13 cellular contexts compared by ENCODE assay signal in genomic region chr6:30779850-30780641, GRCh38. TPM values are rescaled to one million over a fixed set of nuclear protein-coding genes. Genes with fewer than 3 reads are reported as not detected.
DNase-seq lines count a peak whose midpoint lies in the region; ATAC-seq, FAIRE-seq and TF ChIP-seq lines count a peak whose summit lies in the region.
"Had no signal": no experiment of that assay in that cellular context is flagged by ENCODE, and none has a peak within 500 bp of the region (broad histone marks: within the 10 kb centered on the region; RNA-seq: fewer than 3 reads in every experiment).

No MANE protein-coding gene starts in this region.

- no peaks in the 10 kb centered on the region for H3K9me1 ChIP-seq in K562 (ENCODE audit: control insufficient read depth, insufficient read depth, low read length)

- peak overlapping the region; percentile 90 for H3K27ac Mint-ChIP-seq in activated CD4-positive, alpha-beta T cell treated with anti-CD3 and anti-CD28 coated beads for 36 hours
- H3K27ac Mint-ChIP-seq: WTC11 had no signal

- no peaks in the 10 kb centered on the region for H3K79me2 ChIP-seq in K562 (ENCODE audit: control insufficient read depth, insufficient read depth, low read length)

- no peak for TF ChIP-seq POLR2A in K562 (conservative IDR thresholded peaks at IDR 0.05)

- H3K36me3 ChIP-seq in K562 (ENCODE audit: control insufficient read depth, insufficient read depth, low read length) (no peaks in the 10 kb centered on the region), mesodermal cell (ENCODE audit: control insufficient read depth, insufficient read depth, low read length) (no peaks in the 10 kb centered on the region)

- TF ChIP-seq EP300 in K562 (IDR thresholded peaks at IDR 0.05; ENCODE audit: low read length) = no peak

- H4K20me1 ChIP-seq in K562 (replicated peaks; ENCODE audit: control insufficient read depth, insufficient read depth, low read length) = no peaks in the 10 kb centered on the region

- no peak overlapping the region for H3K4me3 Mint-ChIP-seq in activated CD4-positive, alpha-beta T cell treated with anti-CD3 and anti-CD28 coated beads for 36 hours
- H3K4me3 Mint-ChIP-seq: WTC11 had no signal

- no peak for FAIRE-seq in K562 (lab: Jason Lieb, UNC)
- FAIRE-seq: A204.1 had no signal

- H3K9me3 Mint-ChIP-seq in activated CD4-positive, alpha-beta T cell treated with anti-CD3 and anti-CD28 coated beads for 36 hours (ENCODE audit: low read depth) = peaks cover under 1% of the 10 kb centered on the region
- H3K9me3 Mint-ChIP-seq: activated naive CD4-positive, alpha-beta T cell treated with anti-CD3 and anti-CD28 coated beads, Interleukin-2, amount 50 U/mL, for 72 hours had no signal

- H3K4me2 ChIP-seq in K562 (ENCODE audit: insufficient read depth, low read length) = no peak overlapping the region

- H3K4me1 Mint-ChIP-seq in activated CD4-positive, alpha-beta T cell treated with anti-CD3 and anti-CD28 coated beads for 36 hours = peaks cover 62% of the 10 kb centered on the region

- intact Hi-C loops in activated CD4-positive, alpha-beta T cell treated with anti-CD3 and anti-CD28 coated beads for 36 hours (cut with DNase I, micrococcal nuclease) = no loop called here
- intact Hi-C loops in K562 (cut with micrococcal nuclease) = loop anchor here (2.0 to 5.0 kb wide), 2 partner anchors 37 to 42 kb away; partner anchors contain the start of gene FLOT1

- in situ Hi-C loops in K562 (cut with MboI) = no loop called here

- no TSS peak for BruUV-seq in K562 (replicated peaks; lab: Mats Ljungman, UMichigan)

- ATAC-seq in activated CD4-positive, alpha-beta T cell treated with anti-CD3 and anti-CD28 coated beads for 36 hours = no peak
- ATAC-seq in K562 = no peak
- ATAC-seq: activated naive CD4-positive, alpha-beta T cell treated with anti-CD3 and anti-CD28 coated beads, Interleukin-2, amount 50 U/mL, for 72 hours; mucosa of descending colon; WTC11 had no signal

- TF ChIP-seq CTCF in K562 (IDR thresholded peaks at IDR 0.05 in 2 of 3, conservative IDR thresholded peaks at IDR 0.05 in 1 of 3; ENCODE audit: insufficient read depth in 2 of 3, low read depth in 1 of 3, low read length in 3 of 3) = no peak

- TF ChIP-seq RAD21 in K562 (CRISPR knock-in tag; conservative IDR thresholded peaks at IDR 0.05 in 1 of 2, IDR thresholded peaks at IDR 0.05 in 1 of 2) = no peak

- POLR2A ChIA-PET in activated CD4-positive, alpha-beta T cell treated with anti-CD3 and anti-CD28 coated beads for 36 hours (lab: Charles Lee) = interaction anchor here (0.7 kb wide), 1 partner anchor 162 kb away, joined by 5 read pairs; the partner anchor contains the start of gene MRPS18B
- POLR2A ChIA-PET in K562 (lab: Yijun Ruan, JAX) = interaction anchor here (0.6 to 3.0 kb wide), 9 partner anchors 7 to 417 kb away, joined by 3 to 8 read pairs (median 4); no protein-coding TSS in a partner anchor

- no peak for DNase-seq in activated CD4-positive, alpha-beta T cell treated with anti-CD3 and anti-CD28 coated beads for 36 hours
- no peak for DNase-seq in activated CD4-positive, alpha-beta T cell treated with anti-CD3 and anti-CD28 coated beads for 4 hours
- DNase-seq in K562 (ENCODE audit: extremely low read depth in 1 of 4, low spot score in 3 of 4) (no peak), Kasumi-1 (lab: John Stamatoyannopoulos, UW) (no peak), EL (no peak), NAMALWA (ENCODE audit: low spot score) (no peak)
- DNase-seq: NCI-H1048 had no signal

- peaks cover under 1% of the 10 kb centered on the region for H3K36me3 Mint-ChIP-seq in activated CD4-positive, alpha-beta T cell treated with anti-CD3 and anti-CD28 coated beads for 36 hours (ENCODE audit: low read depth)
- H3K36me3 Mint-ChIP-seq: activated naive CD4-positive, alpha-beta T cell treated with anti-CD3 and anti-CD28 coated beads, Interleukin-2, amount 50 U/mL, for 72 hours had no signal

- H3K9me3 ChIP-seq in K562 (replicated peaks; ENCODE audit: control insufficient read depth, insufficient read depth, low read depth, low read length) = no peaks in the 10 kb centered on the region
- H3K9me3 ChIP-seq in mesodermal cell (ENCODE audit: control insufficient read depth, low read length) = no peaks in the 10 kb centered on the region
- H3K9me3 ChIP-seq: mucosa of descending colon had no signal

- H3K4me3 ChIP-seq in K562 (no peak overlapping the region), mesodermal cell (ENCODE audit: extremely low read depth, insufficient read depth, low read length, poor library complexity, severe bottlenecking) (no peak overlapping the region)
- H3K4me3 ChIP-seq: mucosa of descending colon had no signal

- CTCF ChIA-PET in activated CD4-positive, alpha-beta T cell treated with anti-CD3 and anti-CD28 coated beads for 36 hours (lab: Charles Lee) = interaction anchor here (0.6 to 1.0 kb wide), 3 partner anchors 30 to 1899 kb away, joined by 3 to 4 read pairs (median 4); no protein-coding TSS in a partner anchor
- CTCF ChIA-PET in K562 (lab: Yijun Ruan, JAX; ENCODE audit: low intra/inter-chr PET ratio) = no interaction called here

- H3K27ac ChIP-seq in K562 (ENCODE audit: extremely low read depth, low read depth, low read length) (no peak overlapping the region), mesodermal cell (ENCODE audit: low read depth, low read length, severe bottlenecking) (peak overlapping the region; percentile 80), temporal lobe (ENCODE audit: low read depth, low read length) (peak overlapping the region; percentile 9)

- 0 out of 2 replicates have a peak overlapping the region, but pooled peaks have one; percentile 15 for H2AFZ ChIP-seq in K562 (ENCODE audit: low read depth, low read length)

- peak overlapping the region in 1 of 2 experiments; percentile 15; a peak in 1 of 4 replicates for H3K9ac ChIP-seq in K562 (ENCODE audit: insufficient read depth in 1 of 2, low read depth in 2 of 2, low read length in 2 of 2)

- no peaks in the 10 kb centered on the region for H3K27me3 ChIP-seq in K562 (ENCODE audit: control insufficient read depth in 2 of 2, insufficient read depth in 2 of 2, low read length in 2 of 2)

- WGBS in K562 (ENCODE audit: insufficient coverage, low coverage, missing lambda C conversion rate) = 69% methylated on average over 10 of the region's 10 CpGs
- WGBS in mesodermal cell (ENCODE audit: insufficient coverage in 2 of 2), 2 experiments = 91 to 97% methylated on average over 9 to 10 of the region's 10 CpGs

- H3K4me1 ChIP-seq in K562 (replicated peaks in 1 of 2; ENCODE audit: control insufficient read depth in 2 of 2, insufficient read depth in 2 of 2, low read length in 2 of 2) = peaks cover 30 to 39% of the 10 kb centered on the region in 2 experiments
- H3K4me1 ChIP-seq in mesodermal cell (ENCODE audit: control insufficient read depth, insufficient read depth, low read length, poor library complexity, severe bottlenecking) = peaks cover 30% of the 10 kb centered on the region

- no peaks in the 10 kb centered on the region for H3K27me3 Mint-ChIP-seq in activated CD4-positive, alpha-beta T cell treated with anti-CD3 and anti-CD28 coated beads for 36 hours

RNA-seq across cellular contexts. Expression of gene IER3, which starts 35.7 kb away (rescaled TPM):
- 100 to 1,000 TPM; 196 to 221 TPM for total RNA-seq in activated CD4-positive, alpha-beta T cell treated with anti-CD3 and anti-CD28 coated beads for 36 hours
- 15.2 and 21.4 TPM in 2 replicates for total RNA-seq in K562 (2011; cell fraction: chromatin; rRNA removed; ENCODE audit: low replicate concordance)
- total RNA-seq in K562 (2011; cell fraction: nucleolus; rRNA removed) = 22.4 and 29.0 TPM in 2 replicates
- 21.0 and 27.1 TPM in 2 replicates for total RNA-seq in K562 (2011; cell fraction: nucleoplasm; rRNA removed)
- 18.7 and 24.7 TPM in 2 replicates for total RNA-seq in K562 (2014; rRNA removed)
- 8.0 and 8.2 TPM in 2 replicates for total RNA-seq in K562 (2014; rRNA removed; fragmentation: Illumina TruSeq; extraction: Trizol)
- total RNA-seq in K562 (2015; rRNA removed; fragmentation: Illumina TruSeq; extraction: Trizol) = 13.0 and 15.1 TPM in 2 replicates
- 23.4 and 24.1 TPM in 2 replicates for total RNA-seq in K562 (2021)
- polyA plus RNA-seq in K562 (2011; rRNA removed) = 8.8 and 11.5 TPM in 2 replicates
- 9.9 and 20.6 TPM in 2 replicates for polyA plus RNA-seq in K562 (2011; cell fraction: cytosol; rRNA removed)
- 25.7 and 32.6 TPM in 2 replicates for polyA plus RNA-seq in K562 (2011; cell fraction: nucleus; rRNA removed)
- polyA plus RNA-seq in K562 (2012) = 30.7 and 77.8 TPM in 2 replicates
- 11.4 and 12.5 TPM in 2 replicates for polyA plus RNA-seq in K562 (2014; fragmentation: Illumina TruSeq; extraction: Trizol)
- polyA plus RNA-seq in K562 (2014; fragmentation: Nextera tagmentation; extraction: Ambion mirVana) = 1 to 10 TPM; 1.5 to 1.7 TPM
- 26.0 and 30.0 TPM in 2 replicates for polyA plus RNA-seq in K562 (2014; rRNA removed)
- 3.8 and 6.5 TPM in 2 replicates for polyA minus RNA-seq in K562 (2011; rRNA and poly(A)+ RNA removed)
- 5.3 and 6.8 TPM in 2 replicates for polyA minus RNA-seq in K562 (2011; cell fraction: cytosol; rRNA and poly(A)+ RNA removed)
- polyA minus RNA-seq in K562 (2011; cell fraction: nucleus; rRNA and poly(A)+ RNA removed) = 9.7 and 12.9 TPM in 2 replicates
- polyA plus RNA-seq in mesodermal cell (2013, experiment 1 of 2) = 139 TPM
- polyA plus RNA-seq in mesodermal cell (2013, experiment 2 of 2) = 110 TPM
- 1.7 TPM for total RNA-seq in temporal lobe

RNA-seq across cellular contexts. Expression of gene FLOT1, which starts 37.6 kb away (rescaled TPM):
- 100 to 1,000 TPM; 155 to 188 TPM for total RNA-seq in activated CD4-positive, alpha-beta T cell treated with anti-CD3 and anti-CD28 coated beads for 36 hours
- total RNA-seq in K562 (2011; cell fraction: chromatin; rRNA removed; ENCODE audit: low replicate concordance) = 164 and 277 TPM in 2 replicates
- total RNA-seq in K562 (2011; cell fraction: nucleolus; rRNA removed) = 152 and 165 TPM in 2 replicates
- 155 and 194 TPM in 2 replicates for total RNA-seq in K562 (2011; cell fraction: nucleoplasm; rRNA removed)
- total RNA-seq in K562 (2014; rRNA removed) (118 and 131 TPM in 2 replicates), K562 (2014; rRNA removed; fragmentation: Illumina TruSeq; extraction: Trizol) (84.7 and 84.8 TPM in 2 replicates), K562 (2015; rRNA removed; fragmentation: Illumina TruSeq; extraction: Trizol) (101 and 102 TPM in 2 replicates), K562 (2021) (124 and 127 TPM in 2 replicates), temporal lobe (49.9 TPM)
- polyA plus RNA-seq in K562 (2011; rRNA removed) (131 and 154 TPM in 2 replicates), K562 (2014; fragmentation: Illumina TruSeq; extraction: Trizol) (138 and 144 TPM in 2 replicates), K562 (2014; fragmentation: Nextera tagmentation; extraction: Ambion mirVana) (10 to 100 TPM; 11.7 to 12.0 TPM), K562 (2014; rRNA removed) (149 and 174 TPM in 2 replicates)
- 144 and 149 TPM in 2 replicates for polyA plus RNA-seq in K562 (2011; cell fraction: cytosol; rRNA removed)
- polyA plus RNA-seq in K562 (2011; cell fraction: nucleus; rRNA removed) = 209 and 233 TPM in 2 replicates
- polyA plus RNA-seq in K562 (2012) = 135 and 272 TPM in 2 replicates
- 122 and 132 TPM in 2 replicates for polyA minus RNA-seq in K562 (2011; rRNA and poly(A)+ RNA removed)
- 72.2 and 76.2 TPM in 2 replicates for polyA minus RNA-seq in K562 (2011; cell fraction: cytosol; rRNA and poly(A)+ RNA removed)
- 38.5 and 58.5 TPM in 2 replicates for polyA minus RNA-seq in K562 (2011; cell fraction: nucleus; rRNA and poly(A)+ RNA removed)
- polyA plus RNA-seq in mesodermal cell (2013, experiment 1 of 2) = 145 TPM
- polyA plus RNA-seq in mesodermal cell (2013, experiment 2 of 2) = 130 TPM

RNA-seq across cellular contexts. Expression of gene TUBB, which starts 59.9 kb away (rescaled TPM):
- 1,000 to 10,000 TPM; 1,569 to 1,746 TPM for total RNA-seq in activated CD4-positive, alpha-beta T cell treated with anti-CD3 and anti-CD28 coated beads for 36 hours
- 127 and 264 TPM in 2 replicates for total RNA-seq in K562 (2011; cell fraction: chromatin; rRNA removed; ENCODE audit: low replicate concordance)
- 272 and 276 TPM in 2 replicates for total RNA-seq in K562 (2011; cell fraction: nucleolus; rRNA removed)
- total RNA-seq in K562 (2011; cell fraction: nucleoplasm; rRNA removed) = 270 and 313 TPM in 2 replicates
- total RNA-seq in K562 (2014; rRNA removed) (1,062 and 1,409 TPM in 2 replicates), K562 (2014; rRNA removed; fragmentation: Illumina TruSeq; extraction: Trizol) (863 and 971 TPM in 2 replicates), K562 (2015; rRNA removed; fragmentation: Illumina TruSeq; extraction: Trizol) (1,443 and 1,478 TPM in 2 replicates), K562 (2021) (1,495 and 1,529 TPM in 2 replicates), temporal lobe (989 TPM)
- polyA plus RNA-seq in K562 (2011; rRNA removed) (2,369 and 2,705 TPM in 2 replicates), K562 (2014; fragmentation: Illumina TruSeq; extraction: Trizol) (2,541 and 2,870 TPM in 2 replicates), K562 (2014; fragmentation: Nextera tagmentation; extraction: Ambion mirVana) (1,000 to 10,000 TPM; 1,106 to 1,864 TPM), K562 (2014; rRNA removed) (1,462 and 1,903 TPM in 2 replicates)
- 2,776 and 3,265 TPM in 2 replicates for polyA plus RNA-seq in K562 (2011; cell fraction: cytosol; rRNA removed)
- polyA plus RNA-seq in K562 (2011; cell fraction: nucleus; rRNA removed) = 619 and 708 TPM in 2 replicates
- 1,523 and 1,878 TPM in 2 replicates for polyA plus RNA-seq in K562 (2012)
- 1,764 and 2,070 TPM in 2 replicates for polyA minus RNA-seq in K562 (2011; rRNA and poly(A)+ RNA removed)
- polyA minus RNA-seq in K562 (2011; cell fraction: cytosol; rRNA and poly(A)+ RNA removed) = 880 and 960 TPM in 2 replicates
- polyA minus RNA-seq in K562 (2011; cell fraction: nucleus; rRNA and poly(A)+ RNA removed) = 140 and 261 TPM in 2 replicates
- 1,638 TPM for polyA plus RNA-seq in mesodermal cell (2013, experiment 1 of 2)
- 1,486 TPM for polyA plus RNA-seq in mesodermal cell (2013, experiment 2 of 2)

Comparison
In these comparisons a context has a peak if more than half of its experiments do, and no peak if none do; other contexts are left out.
1. RNA of gene IER3, which starts 35.7 kb away (total RNA-seq): 196 to 221 TPM in activated CD4-positive, alpha-beta T cell treated with anti-CD3 and anti-CD28 coated beads for 36 hours; 8.0 to 29.0 TPM in K562 and 1.7 TPM in temporal lobe (single experiment); every median in the first group is over 4 times any median in the second.